ENCODE assay signal across 22 cellular contexts in the genomic region with DNA sequence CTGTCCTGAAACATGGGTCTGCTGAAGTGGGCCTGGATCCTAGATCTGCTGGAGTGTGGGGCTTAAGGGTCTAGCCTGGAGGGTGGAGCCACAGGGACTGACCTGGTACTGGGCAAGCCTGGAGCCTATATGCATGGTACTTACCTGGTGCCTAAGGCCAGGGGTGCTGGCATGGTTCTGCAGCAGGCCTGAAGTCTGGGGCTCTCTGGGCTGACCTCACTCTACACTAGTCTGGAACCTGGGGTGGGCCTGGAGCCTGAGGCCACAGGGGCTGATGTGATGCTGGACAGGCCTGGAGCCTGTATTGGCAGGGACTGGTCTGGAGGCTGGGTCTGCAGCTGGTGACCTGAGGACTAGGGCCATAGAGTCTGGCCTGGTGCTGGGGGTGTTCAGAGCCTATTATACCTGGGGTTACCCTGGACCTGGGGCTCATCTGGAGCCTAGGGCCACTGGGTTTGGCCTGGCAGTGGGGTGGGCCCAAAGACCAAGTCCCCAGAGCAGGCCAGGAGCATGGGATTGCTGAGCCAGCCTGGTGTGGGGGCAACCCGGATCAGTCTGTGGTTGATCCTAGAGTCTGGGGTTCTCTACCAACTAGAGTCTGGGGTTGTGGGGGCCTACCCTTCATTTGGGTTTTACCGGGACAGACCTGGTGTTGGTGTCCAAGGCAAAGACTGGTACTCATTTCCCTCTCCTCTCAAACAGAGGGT.
A peak's percentile ranks its signal among the peaks of the same experiment; 100 is the strongest.
DNase-seq lines count a peak whose midpoint lies in the region; ATAC-seq and TF ChIP-seq lines count a peak whose summit lies in the region.
"Had no signal": no experiment of that assay in that cellular context is flagged by ENCODE, and none has a peak within 500 bp of the region (broad histone marks: within the 10 kb centered on the region; RNA-seq: fewer than 3 reads in every experiment).

No MANE protein-coding gene starts in this region.

- no peaks in the 10 kb centered on the region for H3K36me3 Mint-ChIP-seq in GM23338 (ENCODE audit: low read depth)
- no peaks in the 10 kb centered on the region for H3K36me3 Mint-ChIP-seq in naive thymus-derived CD4-positive, alpha-beta T cell
- H3K36me3 Mint-ChIP-seq in stimulated activated memory B cell treated with anti-CD40 and anti-IgM and Interleukin-4, amounts not matched to agents 10 μg/mL and 1 μg/mL and 100 μg/mL, for 72 hours = no peaks in the 10 kb centered on the region
- H3K36me3 Mint-ChIP-seq: CD4-positive, CD25-positive, alpha-beta regulatory T cell had no signal

- H3K9me3 ChIP-seq in gastroesophageal sphincter = no peaks in the 10 kb centered on the region
- no peaks in the 10 kb centered on the region for H3K9me3 ChIP-seq in naive thymus-derived CD4-positive, alpha-beta T cell (ENCODE audit: control insufficient read depth in 2 of 3, low read length in 3 of 3)
- H3K9me3 ChIP-seq: A549, Peyer's patch, SJCRH30 had no signal

- intact Hi-C loops in naive thymus-derived CD4-positive, alpha-beta T cell (cut with micrococcal nuclease) = no loop called here

- no peaks in the 10 kb centered on the region for H3K9me3 Mint-ChIP-seq in GM23338
- peaks cover 0 to 8% (median 2%) of the 10 kb centered on the region in 11 donors for H3K9me3 Mint-ChIP-seq in naive thymus-derived CD4-positive, alpha-beta T cell
- H3K9me3 Mint-ChIP-seq in stimulated activated memory B cell treated with anti-CD40 and anti-IgM and Interleukin-4, amounts not matched to agents 10 μg/mL and 1 μg/mL and 100 μg/mL, for 72 hours = peaks cover 2% of the 10 kb centered on the region

- H3K4me3 Mint-ChIP-seq in GM23338 = no peak overlapping the region
- H3K4me3 Mint-ChIP-seq in naive thymus-derived CD4-positive, alpha-beta T cell = no peak overlapping the region
- H3K4me3 Mint-ChIP-seq in stimulated activated memory B cell treated with anti-CD40 and anti-IgM and Interleukin-4, amounts not matched to agents 10 μg/mL and 1 μg/mL and 100 μg/mL, for 72 hours = no peak overlapping the region
- H3K4me3 Mint-ChIP-seq: B cell; CD4-positive, CD25-positive, alpha-beta regulatory T cell had no signal

- no peak overlapping the region for H2AFZ ChIP-seq in GM23338

- H3K27ac ChIP-seq in GM23338 (ENCODE audit: low read depth) = no peak overlapping the region
- H3K27ac ChIP-seq in gastroesophageal sphincter = no peak overlapping the region
- no peak overlapping the region for H3K27ac ChIP-seq in naive thymus-derived CD4-positive, alpha-beta T cell (ENCODE audit: low read depth, low read length)
- H3K27ac ChIP-seq: A549, Peyer's patch, SJCRH30 had no signal

- TF ChIP-seq EP300 in gastroesophageal sphincter (IDR thresholded peaks at IDR 0.05) = no peak

- no peaks in the 10 kb centered on the region for H4K20me1 ChIP-seq in GM23338 (replicated peaks; ENCODE audit: insufficient read depth)

- POLR2A ChIA-PET in naive thymus-derived CD4-positive, alpha-beta T cell (lab: Charles Lee) = no interaction called here

- DNase-seq in GM23338 (ENCODE audit: low spot score) (no peak), cerebellum (ENCODE audit: low spot score) (no peak)
- no peak for DNase-seq in naive thymus-derived CD4-positive, alpha-beta T cell
- DNase-seq: CD4-positive, CD25-positive, alpha-beta regulatory T cell; DMS79; HCEC 1CT; KG1; NCI-H1092; NCI-H1436 treated with DMSO at 0.1 percent for 48 hours; NCI-H1930; NCI-H2171; NCI-H345; NCI-H524; Peyer's patch; SJCRH30 had no signal

- ATAC-seq in GM23338 = no peak
- ATAC-seq in gastroesophageal sphincter = peak; percentile 31
- ATAC-seq in naive thymus-derived CD4-positive, alpha-beta T cell = peak; percentile 26
- peak; percentile 8 for ATAC-seq in stimulated activated memory B cell treated with anti-CD40 and anti-IgM and Interleukin-4, amounts not matched to agents 10 μg/mL and 1 μg/mL and 100 μg/mL, for 72 hours
- no peak for ATAC-seq in GM21723 (IDR thresholded peaks at IDR 0.05; ENCODE audit: unreplicated experiment)
- ATAC-seq in GM18520 (IDR thresholded peaks at IDR 0.05; ENCODE audit: unreplicated experiment) = no peak
- no peak for ATAC-seq in HG02759 (IDR thresholded peaks at IDR 0.05; ENCODE audit: unreplicated experiment)
- ATAC-seq: A549 had no signal

- H3K36me3 ChIP-seq in GM23338 (ENCODE audit: insufficient read depth) (no peaks in the 10 kb centered on the region), gastroesophageal sphincter (no peaks in the 10 kb centered on the region)
- H3K36me3 ChIP-seq in naive thymus-derived CD4-positive, alpha-beta T cell (ENCODE audit: control insufficient read depth in 2 of 3, insufficient read depth in 3 of 3, low read length in 3 of 3) = no peaks in the 10 kb centered on the region
- H3K36me3 ChIP-seq: Peyer's patch, SJCRH30 had no signal

- no peak overlapping the region for H3K4me2 ChIP-seq in GM23338
- H3K4me2 ChIP-seq: A549 had no signal

- H3K79me2 ChIP-seq in GM23338 (replicated peaks; ENCODE audit: insufficient read depth) = no peaks in the 10 kb centered on the region

- H3K27me3 Mint-ChIP-seq in GM23338 (ENCODE audit: insufficient read depth, low read depth, poor library complexity) = no peaks in the 10 kb centered on the region
- H3K27me3 Mint-ChIP-seq in naive thymus-derived CD4-positive, alpha-beta T cell = peaks cover 0 to 7% (median 0%) of the 10 kb centered on the region in 5 donors
- no peaks in the 10 kb centered on the region for H3K27me3 Mint-ChIP-seq in stimulated activated memory B cell treated with anti-CD40 and anti-IgM and Interleukin-4, amounts not matched to agents 10 μg/mL and 1 μg/mL and 100 μg/mL, for 72 hours
- H3K27me3 Mint-ChIP-seq: B cell; CD4-positive, CD25-positive, alpha-beta regulatory T cell had no signal

- H3K4me3 ChIP-seq in GM23338 (no peak overlapping the region), gastroesophageal sphincter (no peak overlapping the region)
- H3K4me3 ChIP-seq in naive thymus-derived CD4-positive, alpha-beta T cell (ENCODE audit: low read length) = no peak overlapping the region
- H3K4me3 ChIP-seq: A549, Peyer's patch, SJCRH30 had no signal

- H3K9me2 ChIP-seq in GM23338 (ENCODE audit: insufficient read depth) = no peaks in the 10 kb centered on the region

- no peaks in the 10 kb centered on the region for H3K4me1 ChIP-seq in GM23338 (ENCODE audit: insufficient read depth)
- H3K4me1 ChIP-seq in gastroesophageal sphincter = no peaks in the 10 kb centered on the region
- no peaks in the 10 kb centered on the region for H3K4me1 ChIP-seq in naive thymus-derived CD4-positive, alpha-beta T cell (ENCODE audit: control insufficient read depth in 2 of 2, insufficient read depth in 2 of 2, low read length in 2 of 2)
- H3K4me1 ChIP-seq: A549, Peyer's patch, SJCRH30 had no signal

- CTCF ChIA-PET in naive thymus-derived CD4-positive, alpha-beta T cell (lab: Charles Lee) = no interaction called here

- 80% methylated on average over 1 of the region's 2 CpGs; no CpG with 5 or more reads in 1 of the 2 donors for WGBS in gastroesophageal sphincter (ENCODE audit: low coverage in 1 of 2), 2 donors

- TF ChIP-seq POLR2A in gastroesophageal sphincter (IDR thresholded peaks at IDR 0.05) = no peak

- H3K27ac Mint-ChIP-seq in GM23338 = peak overlapping the region; percentile 36; the same call in 1 of the 2 replicates
- no peak overlapping the region for H3K27ac Mint-ChIP-seq in naive thymus-derived CD4-positive, alpha-beta T cell
- H3K27ac Mint-ChIP-seq in stimulated activated memory B cell treated with anti-CD40 and anti-IgM and Interleukin-4, amounts not matched to agents 10 μg/mL and 1 μg/mL and 100 μg/mL, for 72 hours = no peak overlapping the region
- H3K27ac Mint-ChIP-seq: B cell; CD4-positive, CD25-positive, alpha-beta regulatory T cell had no signal

- H3K27me3 ChIP-seq in GM23338 (ENCODE audit: insufficient read depth) = no peaks in the 10 kb centered on the region
- no peaks in the 10 kb centered on the region for H3K27me3 ChIP-seq in gastroesophageal sphincter
- H3K27me3 ChIP-seq in naive thymus-derived CD4-positive, alpha-beta T cell (ENCODE audit: control insufficient read depth in 2 of 2, insufficient read depth in 2 of 2, low read length in 2 of 2) = no peaks in the 10 kb centered on the region
- H3K27me3 ChIP-seq: Peyer's patch, SJCRH30 had no signal

- no peaks in the 10 kb centered on the region for H3K4me1 Mint-ChIP-seq in GM23338
- H3K4me1 Mint-ChIP-seq in naive thymus-derived CD4-positive, alpha-beta T cell = no peaks in the 10 kb centered on the region
- no peaks in the 10 kb centered on the region for H3K4me1 Mint-ChIP-seq in stimulated activated memory B cell treated with anti-CD40 and anti-IgM and Interleukin-4, amounts not matched to agents 10 μg/mL and 1 μg/mL and 100 μg/mL, for 72 hours
- H3K4me1 Mint-ChIP-seq: B cell; CD4-positive, CD25-positive, alpha-beta regulatory T cell had no signal

- TF ChIP-seq CTCF in GM23338 (conservative IDR thresholded peaks at IDR 0.05; ENCODE audit: low read depth in 2 of 2) = no peak
- TF ChIP-seq CTCF in gastroesophageal sphincter (IDR thresholded peaks at IDR 0.05) = no peak

- H3F3A ChIP-seq in GM23338 (replicated peaks; ENCODE audit: low read depth) = no peaks in the 10 kb centered on the region

TF ChIP-seq in GM23338, 12 proteins besides CTCF, POLR2A, EP300 and RAD21 (continues in another document):
- no peak for TF ChIP-seq CREB1 (CRISPR knock-in tag; IDR thresholded peaks at IDR 0.05; ENCODE audit: low read depth)
- TF ChIP-seq JUNB (IDR thresholded peaks at IDR 0.05; ENCODE audit: unreplicated experiment) = no peak
- TF ChIP-seq, protein P1, sequence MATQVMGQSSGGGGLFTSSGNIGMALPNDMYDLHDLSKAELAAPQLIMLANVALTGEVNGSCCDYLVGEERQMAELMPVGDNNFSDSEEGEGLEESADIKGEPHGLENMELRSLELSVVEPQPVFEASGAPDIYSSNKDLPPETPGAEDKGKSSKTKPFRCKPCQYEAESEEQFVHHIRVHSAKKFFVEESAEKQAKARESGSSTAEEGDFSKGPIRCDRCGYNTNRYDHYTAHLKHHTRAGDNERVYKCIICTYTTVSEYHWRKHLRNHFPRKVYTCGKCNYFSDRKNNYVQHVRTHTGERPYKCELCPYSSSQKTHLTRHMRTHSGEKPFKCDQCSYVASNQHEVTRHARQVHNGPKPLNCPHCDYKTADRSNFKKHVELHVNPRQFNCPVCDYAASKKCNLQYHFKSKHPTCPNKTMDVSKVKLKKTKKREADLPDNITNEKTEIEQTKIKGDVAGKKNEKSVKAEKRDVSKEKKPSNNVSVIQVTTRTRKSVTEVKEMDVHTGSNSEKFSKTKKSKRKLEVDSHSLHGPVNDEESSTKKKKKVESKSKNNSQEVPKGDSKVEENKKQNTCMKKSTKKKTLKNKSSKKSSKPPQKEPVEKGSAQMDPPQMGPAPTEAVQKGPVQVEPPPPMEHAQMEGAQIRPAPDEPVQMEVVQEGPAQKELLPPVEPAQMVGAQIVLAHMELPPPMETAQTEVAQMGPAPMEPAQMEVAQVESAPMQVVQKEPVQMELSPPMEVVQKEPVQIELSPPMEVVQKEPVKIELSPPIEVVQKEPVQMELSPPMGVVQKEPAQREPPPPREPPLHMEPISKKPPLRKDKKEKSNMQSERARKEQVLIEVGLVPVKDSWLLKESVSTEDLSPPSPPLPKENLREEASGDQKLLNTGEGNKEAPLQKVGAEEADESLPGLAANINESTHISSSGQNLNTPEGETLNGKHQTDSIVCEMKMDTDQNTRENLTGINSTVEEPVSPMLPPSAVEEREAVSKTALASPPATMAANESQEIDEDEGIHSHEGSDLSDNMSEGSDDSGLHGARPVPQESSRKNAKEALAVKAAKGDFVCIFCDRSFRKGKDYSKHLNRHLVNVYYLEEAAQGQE (IDR thresholded peaks at IDR 0.05; ENCODE audit: unreplicated experiment) = no peak
- no peak for TF ChIP-seq POLR2AphosphoS5 (IDR thresholded peaks at IDR 0.05; ENCODE audit: low read depth)

Comparison
In these comparisons a context has a peak if more than half of its experiments do, and no peak if none do; other contexts are left out.
1. ATAC-seq: peak in gastroesophageal sphincter (single experiment), naive thymus-derived CD4-positive, alpha-beta T cell (single experiment) and stimulated activated memory B cell treated with anti-CD40 and anti-IgM and Interleukin-4, amounts not matched to agents 10 μg/mL and 1 μg/mL and 100 μg/mL, for 72 hours (single experiment); none in GM23338 (single experiment), GM21723 (single experiment), GM18520 (single experiment) and HG02759 (single experiment).